ENCODE assay signal across 2 cellular contexts in the genomic region with DNA sequence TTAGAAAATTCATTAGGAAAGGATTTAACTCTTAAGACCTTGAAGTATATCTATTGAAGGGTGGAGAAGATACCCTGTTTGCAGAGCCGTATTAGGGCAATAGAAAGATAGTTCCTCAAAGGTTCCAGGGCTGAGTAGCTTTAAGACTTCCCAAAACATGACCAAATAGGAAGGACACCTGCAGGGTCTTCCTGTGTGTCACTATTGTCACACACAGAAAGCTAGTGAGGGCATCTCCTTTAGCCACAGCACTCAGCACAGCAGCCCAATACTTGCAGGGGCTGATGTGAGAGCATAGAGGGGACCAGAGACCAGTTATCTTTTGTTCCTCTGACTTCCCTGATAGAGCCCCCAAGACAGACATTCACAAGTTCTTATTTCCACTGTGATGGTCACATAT.
TF ChIP-seq lines count a peak whose summit lies in the region.

No MANE protein-coding gene starts in this region.

TF ChIP-seq in GM23338, 12 proteins besides CTCF, POLR2A, EP300 and RAD21 (continues in another document):
- TF ChIP-seq, protein P1, sequence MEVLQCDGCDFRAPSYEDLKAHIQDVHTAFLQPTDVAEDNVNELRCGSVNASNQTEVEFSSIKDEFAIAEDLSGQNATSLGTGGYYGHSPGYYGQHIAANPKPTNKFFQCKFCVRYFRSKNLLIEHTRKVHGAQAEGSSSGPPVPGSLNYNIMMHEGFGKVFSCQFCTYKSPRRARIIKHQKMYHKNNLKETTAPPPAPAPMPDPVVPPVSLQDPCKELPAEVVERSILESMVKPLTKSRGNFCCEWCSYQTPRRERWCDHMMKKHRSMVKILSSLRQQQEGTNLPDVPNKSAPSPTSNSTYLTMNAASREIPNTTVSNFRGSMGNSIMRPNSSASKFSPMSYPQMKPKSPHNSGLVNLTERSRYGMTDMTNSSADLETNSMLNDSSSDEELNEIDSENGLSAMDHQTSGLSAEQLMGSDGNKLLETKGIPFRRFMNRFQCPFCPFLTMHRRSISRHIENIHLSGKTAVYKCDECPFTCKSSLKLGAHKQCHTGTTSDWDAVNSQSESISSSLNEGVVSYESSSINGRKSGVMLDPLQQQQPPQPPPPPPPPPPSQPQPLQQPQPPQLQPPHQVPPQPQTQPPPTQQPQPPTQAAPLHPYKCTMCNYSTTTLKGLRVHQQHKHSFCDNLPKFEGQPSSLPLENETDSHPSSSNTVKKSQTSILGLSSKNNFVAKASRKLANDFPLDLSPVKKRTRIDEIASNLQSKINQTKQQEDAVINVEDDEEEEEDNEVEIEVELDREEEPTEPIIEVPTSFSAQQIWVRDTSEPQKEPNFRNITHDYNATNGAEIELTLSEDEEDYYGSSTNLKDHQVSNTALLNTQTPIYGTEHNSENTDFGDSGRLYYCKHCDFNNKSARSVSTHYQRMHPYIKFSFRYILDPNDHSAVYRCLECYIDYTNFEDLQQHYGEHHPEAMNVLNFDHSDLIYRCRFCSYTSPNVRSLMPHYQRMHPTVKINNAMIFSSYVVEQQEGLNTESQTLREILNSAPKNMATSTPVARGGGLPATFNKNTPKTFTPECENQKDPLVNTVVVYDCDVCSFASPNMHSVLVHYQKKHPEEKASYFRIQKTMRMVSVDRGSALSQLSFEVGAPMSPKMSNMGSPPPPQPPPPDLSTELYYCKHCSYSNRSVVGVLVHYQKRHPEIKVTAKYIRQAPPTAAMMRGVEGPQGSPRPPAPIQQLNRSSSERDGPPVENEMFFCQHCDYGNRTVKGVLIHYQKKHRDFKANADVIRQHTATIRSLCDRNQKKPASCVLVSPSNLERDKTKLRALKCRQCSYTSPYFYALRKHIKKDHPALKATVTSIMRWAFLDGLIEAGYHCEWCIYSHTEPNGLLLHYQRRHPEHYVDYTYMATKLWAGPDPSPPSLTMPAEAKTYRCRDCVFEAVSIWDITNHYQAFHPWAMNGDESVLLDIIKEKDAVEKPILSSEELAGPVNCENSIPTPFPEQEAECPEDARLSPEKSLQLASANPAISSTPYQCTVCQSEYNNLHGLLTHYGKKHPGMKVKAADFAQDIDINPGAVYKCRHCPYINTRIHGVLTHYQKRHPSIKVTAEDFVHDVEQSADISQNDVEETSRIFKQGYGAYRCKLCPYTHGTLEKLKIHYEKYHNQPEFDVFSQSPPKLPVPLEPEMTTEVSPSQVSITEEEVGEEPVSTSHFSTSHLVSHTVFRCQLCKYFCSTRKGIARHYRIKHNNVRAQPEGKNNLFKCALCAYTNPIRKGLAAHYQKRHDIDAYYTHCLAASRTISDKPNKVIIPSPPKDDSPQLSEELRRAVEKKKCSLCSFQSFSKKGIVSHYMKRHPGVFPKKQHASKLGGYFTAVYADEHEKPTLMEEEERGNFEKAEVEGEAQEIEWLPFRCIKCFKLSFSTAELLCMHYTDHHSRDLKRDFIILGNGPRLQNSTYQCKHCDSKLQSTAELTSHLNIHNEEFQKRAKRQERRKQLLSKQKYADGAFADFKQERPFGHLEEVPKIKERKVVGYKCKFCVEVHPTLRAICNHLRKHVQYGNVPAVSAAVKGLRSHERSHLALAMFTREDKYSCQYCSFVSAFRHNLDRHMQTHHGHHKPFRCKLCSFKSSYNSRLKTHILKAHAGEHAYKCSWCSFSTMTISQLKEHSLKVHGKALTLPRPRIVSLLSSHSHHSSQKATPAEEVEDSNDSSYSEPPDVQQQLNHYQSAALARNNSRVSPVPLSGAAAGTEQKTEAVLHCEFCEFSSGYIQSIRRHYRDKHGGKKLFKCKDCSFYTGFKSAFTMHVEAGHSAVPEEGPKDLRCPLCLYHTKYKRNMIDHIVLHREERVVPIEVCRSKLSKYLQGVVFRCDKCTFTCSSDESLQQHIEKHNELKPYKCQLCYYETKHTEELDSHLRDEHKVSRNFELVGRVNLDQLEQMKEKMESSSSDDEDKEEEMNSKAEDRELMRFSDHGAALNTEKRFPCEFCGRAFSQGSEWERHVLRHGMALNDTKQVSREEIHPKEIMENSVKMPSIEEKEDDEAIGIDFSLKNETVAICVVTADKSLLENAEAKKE (CRISPR knock-in tag; IDR thresholded peaks at IDR 0.05): no peak
- TF ChIP-seq STAT1 (IDR thresholded peaks at IDR 0.05; ENCODE audit: unreplicated experiment) (no peak), EZH2phosphoT487 (IDR thresholded peaks at IDR 0.05; ENCODE audit: unreplicated experiment) (no peak), EZH2 (IDR thresholded peaks at IDR 0.05; ENCODE audit: low read depth, unreplicated experiment) (no peak), CREB1 (CRISPR knock-in tag; IDR thresholded peaks at IDR 0.05; ENCODE audit: low read depth) (no peak), ZNF331 (CRISPR knock-in tag; IDR thresholded peaks at IDR 0.05; ENCODE audit: low read depth) (no peak), ZNF114 (CRISPR knock-in tag; IDR thresholded peaks at IDR 0.05) (no peak), JUNB (IDR thresholded peaks at IDR 0.05; ENCODE audit: unreplicated experiment) (no peak)
- TF ChIP-seq, protein P2, sequence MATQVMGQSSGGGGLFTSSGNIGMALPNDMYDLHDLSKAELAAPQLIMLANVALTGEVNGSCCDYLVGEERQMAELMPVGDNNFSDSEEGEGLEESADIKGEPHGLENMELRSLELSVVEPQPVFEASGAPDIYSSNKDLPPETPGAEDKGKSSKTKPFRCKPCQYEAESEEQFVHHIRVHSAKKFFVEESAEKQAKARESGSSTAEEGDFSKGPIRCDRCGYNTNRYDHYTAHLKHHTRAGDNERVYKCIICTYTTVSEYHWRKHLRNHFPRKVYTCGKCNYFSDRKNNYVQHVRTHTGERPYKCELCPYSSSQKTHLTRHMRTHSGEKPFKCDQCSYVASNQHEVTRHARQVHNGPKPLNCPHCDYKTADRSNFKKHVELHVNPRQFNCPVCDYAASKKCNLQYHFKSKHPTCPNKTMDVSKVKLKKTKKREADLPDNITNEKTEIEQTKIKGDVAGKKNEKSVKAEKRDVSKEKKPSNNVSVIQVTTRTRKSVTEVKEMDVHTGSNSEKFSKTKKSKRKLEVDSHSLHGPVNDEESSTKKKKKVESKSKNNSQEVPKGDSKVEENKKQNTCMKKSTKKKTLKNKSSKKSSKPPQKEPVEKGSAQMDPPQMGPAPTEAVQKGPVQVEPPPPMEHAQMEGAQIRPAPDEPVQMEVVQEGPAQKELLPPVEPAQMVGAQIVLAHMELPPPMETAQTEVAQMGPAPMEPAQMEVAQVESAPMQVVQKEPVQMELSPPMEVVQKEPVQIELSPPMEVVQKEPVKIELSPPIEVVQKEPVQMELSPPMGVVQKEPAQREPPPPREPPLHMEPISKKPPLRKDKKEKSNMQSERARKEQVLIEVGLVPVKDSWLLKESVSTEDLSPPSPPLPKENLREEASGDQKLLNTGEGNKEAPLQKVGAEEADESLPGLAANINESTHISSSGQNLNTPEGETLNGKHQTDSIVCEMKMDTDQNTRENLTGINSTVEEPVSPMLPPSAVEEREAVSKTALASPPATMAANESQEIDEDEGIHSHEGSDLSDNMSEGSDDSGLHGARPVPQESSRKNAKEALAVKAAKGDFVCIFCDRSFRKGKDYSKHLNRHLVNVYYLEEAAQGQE (IDR thresholded peaks at IDR 0.05; ENCODE audit: unreplicated experiment): no peak
- TF ChIP-seq, protein P3, sequence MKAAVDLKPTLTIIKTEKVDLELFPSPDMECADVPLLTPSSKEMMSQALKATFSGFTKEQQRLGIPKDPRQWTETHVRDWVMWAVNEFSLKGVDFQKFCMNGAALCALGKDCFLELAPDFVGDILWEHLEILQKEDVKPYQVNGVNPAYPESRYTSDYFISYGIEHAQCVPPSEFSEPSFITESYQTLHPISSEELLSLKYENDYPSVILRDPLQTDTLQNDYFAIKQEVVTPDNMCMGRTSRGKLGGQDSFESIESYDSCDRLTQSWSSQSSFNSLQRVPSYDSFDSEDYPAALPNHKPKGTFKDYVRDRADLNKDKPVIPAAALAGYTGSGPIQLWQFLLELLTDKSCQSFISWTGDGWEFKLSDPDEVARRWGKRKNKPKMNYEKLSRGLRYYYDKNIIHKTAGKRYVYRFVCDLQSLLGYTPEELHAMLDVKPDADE (IDR thresholded peaks at IDR 0.05): no peak

TF ChIP-seq in WTC11, 78 proteins besides CTCF, POLR2A, EP300 and RAD21 (continued from another document):
- TF ChIP-seq, protein P4, sequence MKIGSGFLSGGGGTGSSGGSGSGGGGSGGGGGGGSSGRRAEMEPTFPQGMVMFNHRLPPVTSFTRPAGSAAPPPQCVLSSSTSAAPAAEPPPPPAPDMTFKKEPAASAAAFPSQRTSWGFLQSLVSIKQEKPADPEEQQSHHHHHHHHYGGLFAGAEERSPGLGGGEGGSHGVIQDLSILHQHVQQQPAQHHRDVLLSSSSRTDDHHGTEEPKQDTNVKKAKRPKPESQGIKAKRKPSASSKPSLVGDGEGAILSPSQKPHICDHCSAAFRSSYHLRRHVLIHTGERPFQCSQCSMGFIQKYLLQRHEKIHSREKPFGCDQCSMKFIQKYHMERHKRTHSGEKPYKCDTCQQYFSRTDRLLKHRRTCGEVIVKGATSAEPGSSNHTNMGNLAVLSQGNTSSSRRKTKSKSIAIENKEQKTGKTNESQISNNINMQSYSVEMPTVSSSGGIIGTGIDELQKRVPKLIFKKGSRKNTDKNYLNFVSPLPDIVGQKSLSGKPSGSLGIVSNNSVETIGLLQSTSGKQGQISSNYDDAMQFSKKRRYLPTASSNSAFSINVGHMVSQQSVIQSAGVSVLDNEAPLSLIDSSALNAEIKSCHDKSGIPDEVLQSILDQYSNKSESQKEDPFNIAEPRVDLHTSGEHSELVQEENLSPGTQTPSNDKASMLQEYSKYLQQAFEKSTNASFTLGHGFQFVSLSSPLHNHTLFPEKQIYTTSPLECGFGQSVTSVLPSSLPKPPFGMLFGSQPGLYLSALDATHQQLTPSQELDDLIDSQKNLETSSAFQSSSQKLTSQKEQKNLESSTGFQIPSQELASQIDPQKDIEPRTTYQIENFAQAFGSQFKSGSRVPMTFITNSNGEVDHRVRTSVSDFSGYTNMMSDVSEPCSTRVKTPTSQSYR (CRISPR knock-in tag; IDR thresholded peaks at IDR 0.05): no peak
- TF ChIP-seq, protein P5, sequence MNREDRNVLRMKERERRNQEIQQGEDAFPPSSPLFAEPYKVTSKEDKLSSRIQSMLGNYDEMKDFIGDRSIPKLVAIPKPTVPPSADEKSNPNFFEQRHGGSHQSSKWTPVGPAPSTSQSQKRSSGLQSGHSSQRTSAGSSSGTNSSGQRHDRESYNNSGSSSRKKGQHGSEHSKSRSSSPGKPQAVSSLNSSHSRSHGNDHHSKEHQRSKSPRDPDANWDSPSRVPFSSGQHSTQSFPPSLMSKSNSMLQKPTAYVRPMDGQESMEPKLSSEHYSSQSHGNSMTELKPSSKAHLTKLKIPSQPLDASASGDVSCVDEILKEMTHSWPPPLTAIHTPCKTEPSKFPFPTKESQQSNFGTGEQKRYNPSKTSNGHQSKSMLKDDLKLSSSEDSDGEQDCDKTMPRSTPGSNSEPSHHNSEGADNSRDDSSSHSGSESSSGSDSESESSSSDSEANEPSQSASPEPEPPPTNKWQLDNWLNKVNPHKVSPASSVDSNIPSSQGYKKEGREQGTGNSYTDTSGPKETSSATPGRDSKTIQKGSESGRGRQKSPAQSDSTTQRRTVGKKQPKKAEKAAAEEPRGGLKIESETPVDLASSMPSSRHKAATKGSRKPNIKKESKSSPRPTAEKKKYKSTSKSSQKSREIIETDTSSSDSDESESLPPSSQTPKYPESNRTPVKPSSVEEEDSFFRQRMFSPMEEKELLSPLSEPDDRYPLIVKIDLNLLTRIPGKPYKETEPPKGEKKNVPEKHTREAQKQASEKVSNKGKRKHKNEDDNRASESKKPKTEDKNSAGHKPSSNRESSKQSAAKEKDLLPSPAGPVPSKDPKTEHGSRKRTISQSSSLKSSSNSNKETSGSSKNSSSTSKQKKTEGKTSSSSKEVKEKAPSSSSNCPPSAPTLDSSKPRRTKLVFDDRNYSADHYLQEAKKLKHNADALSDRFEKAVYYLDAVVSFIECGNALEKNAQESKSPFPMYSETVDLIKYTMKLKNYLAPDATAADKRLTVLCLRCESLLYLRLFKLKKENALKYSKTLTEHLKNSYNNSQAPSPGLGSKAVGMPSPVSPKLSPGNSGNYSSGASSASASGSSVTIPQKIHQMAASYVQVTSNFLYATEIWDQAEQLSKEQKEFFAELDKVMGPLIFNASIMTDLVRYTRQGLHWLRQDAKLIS (CRISPR knock-in tag; IDR thresholded peaks at IDR 0.05; ENCODE audit: borderline replicate concordance): no peak
TF ChIP-seq in WTC11: peak in this region for 0.
